In genomic region chr15:39629376-39629775, GRCh38 we compare ENCODE assay signal across 8 cellular contexts. TPM values are rescaled to one million over a fixed set of nuclear protein-coding genes. Genes with fewer than 3 reads are reported as not detected.
DNase-seq lines count a peak whose midpoint lies in the region; ATAC-seq and TF ChIP-seq lines count a peak whose summit lies in the region.
"Had no signal": no experiment of that assay in that cellular context is flagged by ENCODE, and none has a peak within 500 bp of the region (broad histone marks: within the 10 kb centered on the region; RNA-seq: fewer than 3 reads in every experiment).

No MANE protein-coding gene starts in this region.

- no peak for TF ChIP-seq CTCF in OCI-LY7 (conservative IDR thresholded peaks at IDR 0.05; ENCODE audit: low read length)
- no peak for TF ChIP-seq CTCF in mesothelial cell of epicardium (IDR thresholded peaks at IDR 0.05; ENCODE audit: unreplicated experiment)
- no peak for TF ChIP-seq CTCF in foreskin fibroblast (IDR thresholded peaks at IDR 0.05; ENCODE audit: low read depth, low read length)

- no TSS peak for BruUV-seq in OCI-LY7 (replicated peaks; lab: Mats Ljungman, UMichigan)

- CTCF ChIA-PET in OCI-LY7 (lab: Charles Lee; ENCODE audit: unreplicated experiment), result interaction anchor here (0.6 kb wide), 1 partner anchor 49 kb away, joined by 3 read pairs; the partner anchor contains the start of gene THBS1

- no peaks in the 10 kb centered on the region for H3K9me2 ChIP-seq in OCI-LY7 (ENCODE audit: insufficient read depth, low read length)

- no peak overlapping the region for H3K4me2 ChIP-seq in OCI-LY7 (ENCODE audit: low read length)

- ATAC-seq in stimulated activated effector memory CD8-positive, alpha-beta T cell treated with anti-CD3 and anti-CD28 coated beads, Interleukin-12 subunit alpha, Interleukin-12 subunit beta, amount 100 ng/mL, for 72 hours, result peak; percentile 77

- no peaks in the 10 kb centered on the region for H4K20me1 ChIP-seq in OCI-LY7 (ENCODE audit: insufficient read depth, low read length)

- no peaks in the 10 kb centered on the region for H3K27me3 Mint-ChIP-seq in mesothelial cell of epicardium (ENCODE audit: low read depth)

- peak overlapping the region; percentile 48 for H3K27ac Mint-ChIP-seq in stimulated activated effector memory CD8-positive, alpha-beta T cell treated with anti-CD3 and anti-CD28 coated beads, Interleukin-12 subunit alpha, Interleukin-12 subunit beta, amount 100 ng/mL, for 72 hours
- no peak overlapping the region for H3K27ac Mint-ChIP-seq in mesothelial cell of epicardium

- DNase-seq in OCI-LY7 (ENCODE audit: low spot score), result no peak
- DNase-seq in activated T-cell treated with anti-CD3 and anti-CD28 coated beads for 48 hours (ENCODE audit: low read depth), result peak; percentile 41
- DNase-seq in iris pigment epithelial cell (ENCODE audit: low read depth), result peak; percentile 81
- DNase-seq in stimulated activated effector memory CD8-positive, alpha-beta T cell treated with anti-CD3 and anti-CD28 coated beads, Interleukin-12 subunit alpha, Interleukin-12 subunit beta, amount 100 ng/mL, for 72 hours (ENCODE audit: low spot score in 2 of 2), result peak in 1 of 2 donors; percentile 70
- DNase-seq in mesothelial cell of epicardium (ENCODE audit: low spot score in 2 of 2, unreplicated experiment in 2 of 2), result no peak
- DNase-seq in middle frontal gyrus (ENCODE audit: extremely low spot score, low spot score), result no peak
- DNase-seq in foreskin fibroblast, result no peak
- DNase-seq: SIG-M5 had no signal

- H3K36me3 ChIP-seq in OCI-LY7 (ENCODE audit: insufficient read depth, low read length), result no peaks in the 10 kb centered on the region

- no peak overlapping the region for H3K27ac ChIP-seq in OCI-LY7 (ENCODE audit: low read depth, low read length, poor library complexity, severe bottlenecking)

- 0 out of 2 replicates have a peak overlapping the region, but pooled peaks have one; percentile 8 for H2AFZ ChIP-seq in OCI-LY7 (ENCODE audit: low read length)

- H3K4me3 Mint-ChIP-seq in stimulated activated effector memory CD8-positive, alpha-beta T cell treated with anti-CD3 and anti-CD28 coated beads, Interleukin-12 subunit alpha, Interleukin-12 subunit beta, amount 100 ng/mL, for 72 hours, result peak overlapping the region; percentile 8
- no peak overlapping the region for H3K4me3 Mint-ChIP-seq in mesothelial cell of epicardium

- H3K36me3 Mint-ChIP-seq in stimulated activated effector memory CD8-positive, alpha-beta T cell treated with anti-CD3 and anti-CD28 coated beads, Interleukin-12 subunit alpha, Interleukin-12 subunit beta, amount 100 ng/mL, for 72 hours, result peaks cover 8% of the 10 kb centered on the region
- H3K36me3 Mint-ChIP-seq in mesothelial cell of epicardium, result no peaks in the 10 kb centered on the region

- intact Hi-C loops in OCI-LY7 (cut with micrococcal nuclease; ENCODE audit: unreplicated experiment), result no loop called here

- no peaks in the 10 kb centered on the region for H3K9me3 Mint-ChIP-seq in stimulated activated effector memory CD8-positive, alpha-beta T cell treated with anti-CD3 and anti-CD28 coated beads, Interleukin-12 subunit alpha, Interleukin-12 subunit beta, amount 100 ng/mL, for 72 hours
- no peaks in the 10 kb centered on the region for H3K9me3 Mint-ChIP-seq in mesothelial cell of epicardium

- H3K9me3 ChIP-seq in OCI-LY7 (ENCODE audit: low read length), result no peaks in the 10 kb centered on the region

- POLR2A ChIA-PET in OCI-LY7 (lab: Charles Lee), result interaction anchor here (0.8 to 1.1 kb wide), 2 partner anchors 12 to 18 kb away, joined by 3 to 4 read pairs; no protein-coding TSS in a partner anchor

- H3K4me3 ChIP-seq in OCI-LY7 (ENCODE audit: low read depth, low read length, poor library complexity, severe bottlenecking), result no peak overlapping the region
- no peak overlapping the region for H3K4me3 ChIP-seq in foreskin fibroblast (ENCODE audit: low read depth in 1 of 2, low read length in 2 of 2)

- no peaks in the 10 kb centered on the region for H3K79me2 ChIP-seq in OCI-LY7 (ENCODE audit: insufficient read depth, low read depth, low read length)

- no peaks in the 10 kb centered on the region for H3K4me1 ChIP-seq in OCI-LY7 (ENCODE audit: insufficient read depth, low read length, poor library complexity, severe bottlenecking)

- H3K4me1 Mint-ChIP-seq in stimulated activated effector memory CD8-positive, alpha-beta T cell treated with anti-CD3 and anti-CD28 coated beads, Interleukin-12 subunit alpha, Interleukin-12 subunit beta, amount 100 ng/mL, for 72 hours, result peaks cover 71% of the 10 kb centered on the region
- peaks cover 14% of the 10 kb centered on the region for H3K4me1 Mint-ChIP-seq in mesothelial cell of epicardium

RNA-seq across cellular contexts. Expression of gene THBS1, which starts 48.5 kb away (rescaled TPM):
- total RNA-seq in OCI-LY7 (2014; rRNA removed; shearing (Covaris generic)), result not detected in 2 replicates
- total RNA-seq in OCI-LY7 (2022) (0.51 and 1.3 TPM in 2 replicates), mesothelial cell of epicardium (332 to 367 TPM (median 337 TPM) in 3 replicates)

Comparison
In these comparisons a context has a peak if more than half of its experiments do, and no peak if none do; other contexts are left out.
1. DNase-seq: peak in activated T-cell treated with anti-CD3 and anti-CD28 coated beads for 48 hours (single experiment) and iris pigment epithelial cell (single experiment); none in OCI-LY7 (single experiment), mesothelial cell of epicardium (0 of 2), middle frontal gyrus (single experiment) and foreskin fibroblast (0 of 2).
2. RNA of gene THBS1, which starts 48.5 kb away (total RNA-seq): 332 to 367 TPM in mesothelial cell of epicardium; 0.51 to 1.3 TPM in OCI-LY7; every median in the first group is over 100 times any median in the second.